In genomic region chr16:1614226-1615102, GRCh38 we compare ENCODE assay signal across 8 cellular contexts. TPM values are rescaled to one million over a fixed set of nuclear protein-coding genes. Genes with fewer than 3 reads are reported as not detected.
A peak's percentile ranks its signal among the peaks of the same experiment; 100 is the strongest.
DNase-seq lines count a peak whose midpoint lies in the region; ATAC-seq and TF ChIP-seq lines count a peak whose summit lies in the region.

No MANE protein-coding gene starts in this region.

- H3K9me3 ChIP-seq in lung (ENCODE audit: control insufficient read depth in 2 of 2, insufficient read depth in 1 of 2, low read length in 1 of 2) = no peaks in the 10 kb centered on the region
- H3K9me3 ChIP-seq in tibial artery = no peaks in the 10 kb centered on the region

- DNase-seq in NCI-H82 (lab: John Stamatoyannopoulos, UW) (peak; percentile 32), NCI-H82 treated with DMSO at 0.1 percent for 48 hours (lab: John Stamatoyannopoulos, UW; ENCODE audit: unreplicated experiment) (no peak), RWPE1 (ENCODE audit: low spot score) (peak; percentile 57), choroid plexus epithelial cell (ENCODE audit: low read depth) (peak; percentile 40), lung (ENCODE audit: low spot score) (no peak), tibial artery (no peak), GOT3 (lab: John Stamatoyannopoulos, UW) (no peak)

- H3K36me3 ChIP-seq in lung (ENCODE audit: control insufficient read depth in 2 of 2, insufficient read depth in 2 of 2, low read length in 2 of 2) = peaks cover 0 to 7% of the 10 kb centered on the region in 2 donors
- peaks cover 5 to 23% (median 11%) of the 10 kb centered on the region in 3 donors for H3K36me3 ChIP-seq in tibial artery

- no peaks in the 10 kb centered on the region for H3K27me3 ChIP-seq in lung (ENCODE audit: control insufficient read depth, insufficient read depth)
- no peaks in the 10 kb centered on the region for H3K27me3 ChIP-seq in tibial artery

- intact Hi-C loops in tibial artery (cut with DNase I; ENCODE audit: low total_unique reads) = loop anchor here (5.0 kb wide), 3 partner anchors 122 to 358 kb away; partner anchors contain the start of genes CLCN7, TBL3 and TELO2

- POLR2A ChIA-PET in RWPE1 (lab: Yijun Ruan, JAX; ENCODE audit: low non-redundant PET) = no interaction called here

- H3K4me1 ChIP-seq in lung (ENCODE audit: control insufficient read depth in 2 of 2, insufficient read depth in 2 of 2, low read length in 2 of 2) = peaks cover 11 to 20% of the 10 kb centered on the region in 2 donors
- peaks cover 0 to 57% (median 33%) of the 10 kb centered on the region in 4 donors for H3K4me1 ChIP-seq in tibial artery

- CTCF ChIA-PET in RWPE1 (lab: Yijun Ruan, JAX) = interaction anchor here (0.6 kb wide), 2 partner anchors 87 to 148 kb away, joined by 3 read pairs; no protein-coding TSS in a partner anchor

- ATAC-seq in lung (ENCODE audit: insufficient read depth, low FRiP score) (no peak), HG03135 (IDR thresholded peaks at IDR 0.05; ENCODE audit: unreplicated experiment) (no peak)

- H3K4me3 ChIP-seq in choroid plexus epithelial cell (ENCODE audit: low read depth, low read length) = peak overlapping the region; percentile 79
- H3K4me3 ChIP-seq in lung = peak overlapping the region; percentile 64
- peak overlapping the region; percentile 81 to 93 for H3K4me3 ChIP-seq in tibial artery

- WGBS in lung, 2 donors = 1 to 2% methylated on average over 70 to 114 of the region's 114 CpGs

- H3K27ac ChIP-seq in RWPE1 = peak overlapping the region; percentile 96
- peak overlapping the region; percentile 74 to 88 for H3K27ac ChIP-seq in lung (ENCODE audit: low read depth in 1 of 2, low read length in 1 of 2)
- peak overlapping the region; percentile 55 to 63 for H3K27ac ChIP-seq in tibial artery

- no peak for TF ChIP-seq CTCF in RWPE1 (conservative IDR thresholded peaks at IDR 0.05; ENCODE audit: low read depth)
- TF ChIP-seq CTCF in choroid plexus epithelial cell (conservative IDR thresholded peaks at IDR 0.05; ENCODE audit: low read depth, low read length) = no peak
- TF ChIP-seq CTCF in lung (IDR thresholded peaks at IDR 0.05; ENCODE audit: control extremely low read depth, extremely low read depth) = no peak
- TF ChIP-seq CTCF in tibial artery (IDR thresholded peaks at IDR 0.05) = no peak

RNA-seq across cellular contexts. Expression of gene CRAMP1, which starts 2.3 kb away (rescaled TPM):
- 10 to 100 TPM; 16.3 to 20.4 TPM for total RNA-seq in lung
- polyA plus RNA-seq in lung = 1 to 10 TPM; 6.6 to 8.7 TPM

RNA-seq across cellular contexts. Expression of gene IFT140, which starts 2.6 kb away (rescaled TPM):
- 10 to 100 TPM; 42.4 to 48.5 TPM for total RNA-seq in lung
- polyA plus RNA-seq in lung = 10 to 100 TPM; 13.6 to 24.8 TPM

Comparison
In these comparisons a context has a peak if more than half of its experiments do, and no peak if none do; other contexts are left out.
1. DNase-seq: peak in NCI-H82 (single experiment), RWPE1 (single experiment) and choroid plexus epithelial cell (single experiment); none in NCI-H82 treated with DMSO at 0.1 percent for 48 hours (single experiment), lung (single experiment), tibial artery (0 of 2) and GOT3 (single experiment).
2. Peak in every context shown above with its lines, with median percentiles within 50 percentile points of each other: H3K27ac ChIP-seq and H3K4me3 ChIP-seq.